ENCODE assay signal across 16 cellular contexts in the genomic region with DNA sequence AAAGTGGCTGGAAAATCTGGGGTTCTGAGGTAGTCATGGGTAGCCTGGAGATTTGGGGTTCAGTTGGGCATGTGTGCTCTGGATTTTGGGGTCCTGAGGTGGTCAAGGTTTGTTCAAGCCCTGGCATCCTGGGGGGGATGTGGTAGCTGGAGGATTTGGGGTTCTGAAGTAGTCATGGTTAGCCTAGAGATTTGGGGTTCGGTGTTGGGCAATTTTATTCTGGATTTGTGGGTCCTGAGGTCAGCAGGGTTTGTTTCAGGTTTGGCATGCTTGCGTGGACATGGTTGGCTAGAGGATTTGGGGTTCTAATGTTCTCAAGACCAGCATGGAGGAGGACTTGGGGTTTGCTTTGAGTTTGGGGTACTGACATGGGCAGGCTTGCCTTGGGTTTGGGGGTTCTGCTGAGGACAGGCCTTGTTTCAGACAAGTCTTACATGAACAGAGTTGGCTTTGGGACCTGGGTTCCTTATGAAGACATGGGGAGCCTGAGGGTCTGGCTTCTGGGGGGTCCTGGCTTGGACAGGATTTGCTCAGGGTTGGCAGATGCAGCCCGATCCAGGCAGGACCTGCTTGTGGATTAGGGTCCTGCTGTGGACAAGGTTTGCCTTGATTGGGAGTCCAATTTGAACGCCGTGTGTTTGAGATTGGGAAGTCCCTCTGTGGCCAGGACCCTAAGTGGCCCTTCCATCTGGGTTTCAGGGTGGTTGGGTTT. TPM values are rescaled to one million over a fixed set of nuclear protein-coding genes. Genes with fewer than 3 reads are reported as not detected.
DNase-seq lines count a peak whose midpoint lies in the region; ATAC-seq and TF ChIP-seq lines count a peak whose summit lies in the region.
"Had no signal": no experiment of that assay in that cellular context is flagged by ENCODE, and none has a peak within 500 bp of the region (broad histone marks: within the 10 kb centered on the region; RNA-seq: fewer than 3 reads in every experiment).

No MANE protein-coding gene starts in this region.

- no peak overlapping the region for H3K9ac ChIP-seq in HUES64 (ENCODE audit: low read depth, low read length)
- H3K9ac ChIP-seq in neuronal stem cell (ENCODE audit: low read depth, low read length, poor library complexity) = no peak overlapping the region

- 94% methylated on average over 5 of the region's 5 CpGs for WGBS in HUES64
- no CpG with 5 or more reads among the region's 5 CpGs for WGBS in neuronal stem cell (ENCODE audit: extremely low coverage in 2 of 2, insufficient read length in 2 of 2, insufficient replicate concordance in 1 of 2), 2 donors

- no peak overlapping the region for H3K4ac ChIP-seq in neuronal stem cell (ENCODE audit: low read length)

- no peak overlapping the region for H2BK5ac ChIP-seq in neuronal stem cell (ENCODE audit: low read length)

- CTCF ChIA-PET in Caco-2 (lab: Charles Lee) = no interaction called here

- no peak overlapping the region for H3K18ac ChIP-seq in neuronal stem cell (ENCODE audit: low read length)

- ATAC-seq in upper lobe of right lung = no peak
- ATAC-seq in GM18520 (IDR thresholded peaks at IDR 0.05; ENCODE audit: unreplicated experiment) = no peak
- ATAC-seq in GM21526 (IDR thresholded peaks at IDR 0.05; ENCODE audit: low FRiP score, unreplicated experiment) = no peak

- no peak overlapping the region for H3K23ac ChIP-seq in neuronal stem cell (ENCODE audit: low read depth, low read length, poor library complexity)

- no peak overlapping the region for H2BK12ac ChIP-seq in neuronal stem cell (ENCODE audit: low read length)

- no peak overlapping the region for H4K91ac ChIP-seq in neuronal stem cell (ENCODE audit: low read depth, low read length, poor library complexity)

- no peaks in the 10 kb centered on the region for H3K9me3 Mint-ChIP-seq in Caco-2 (ENCODE audit: unreplicated experiment)
- H3K9me3 Mint-ChIP-seq: memory B cell had no signal

- H3K36me3 ChIP-seq in Caco-2 (ENCODE audit: control insufficient read depth, insufficient read depth, low read length) (no peaks in the 10 kb centered on the region), HUES64 (ENCODE audit: insufficient read depth, low read length) (no peaks in the 10 kb centered on the region), neuronal stem cell (replicated peaks in 1 of 2; ENCODE audit: control insufficient read depth in 2 of 2, insufficient read depth in 2 of 2, low read length in 2 of 2) (no peaks in the 10 kb centered on the region), upper lobe of right lung (no peaks in the 10 kb centered on the region)
- H3K36me3 ChIP-seq: prostate gland had no signal

- peak overlapping the region; percentile 84 for H3K4me2 ChIP-seq in neuronal stem cell (ENCODE audit: insufficient read depth, low read length, poor library complexity, severe bottlenecking)

- DNase-seq in Caco-2 (no peak), fibroblast of pulmonary artery (ENCODE audit: low read depth) (no peak), neuronal stem cell (ENCODE audit: low spot score) (no peak), upper lobe of right lung (no peak)
- DNase-seq: activated effector memory CD4-positive, alpha-beta T cell treated with anti-CD3 and anti-CD28 coated beads, Interleukin-2, amount 50 U/mL, for 16 hours; effector CD8-positive, alpha-beta T cell; NCI-H774 had no signal

- no TSS peak for BruUV-seq in Caco-2 (replicated peaks; lab: Mats Ljungman, UMichigan)

- no peak overlapping the region for H2AK5ac ChIP-seq in neuronal stem cell (ENCODE audit: low read depth, low read length)

- H3K14ac ChIP-seq in neuronal stem cell (ENCODE audit: low read length) = no peak overlapping the region

- H3K4me1 Mint-ChIP-seq in Caco-2 (ENCODE audit: low read depth, unreplicated experiment) = peaks cover 13% of the 10 kb centered on the region

- H3K27ac Mint-ChIP-seq in Caco-2 (ENCODE audit: unreplicated experiment) = no peak overlapping the region
- H3K27ac Mint-ChIP-seq: memory B cell had no signal

- peaks cover 7% of the 10 kb centered on the region for H3K27me3 ChIP-seq in Caco-2 (replicated peaks; ENCODE audit: control insufficient read depth, insufficient read depth, low read length)
- H3K27me3 ChIP-seq in HUES64 (ENCODE audit: insufficient read depth, low read length) = peaks cover 48% of the 10 kb centered on the region
- peaks cover 2 to 88% (median 25%) of the 10 kb centered on the region in 3 experiments for H3K27me3 ChIP-seq in neuronal stem cell (ENCODE audit: control insufficient read depth in 3 of 3, insufficient read depth in 3 of 3, low read depth in 1 of 3, low read length in 3 of 3)
- H3K27me3 ChIP-seq in upper lobe of right lung = peaks cover 44% of the 10 kb centered on the region

- no peak overlapping the region for H2BK120ac ChIP-seq in neuronal stem cell (ENCODE audit: low read depth, low read length)

- H3K4me1 ChIP-seq in Caco-2 (peaks cover 4% of the 10 kb centered on the region; the same call in 1 of the 2 replicates), HUES64 (ENCODE audit: insufficient read depth, low read length) (peaks cover 12% of the 10 kb centered on the region), neuronal stem cell (ENCODE audit: control insufficient read depth in 2 of 2, insufficient read depth in 1 of 2, low read depth in 1 of 2, low read length in 2 of 2) (peaks cover 7% of the 10 kb centered on the region in 2 donors), upper lobe of right lung (peaks cover 3% of the 10 kb centered on the region)
- H3K4me1 ChIP-seq: prostate gland had no signal

- H2BK15ac ChIP-seq in neuronal stem cell (ENCODE audit: low read length) = no peak overlapping the region

- no peak overlapping the region for H3K4me3 ChIP-seq in Caco-2 (ENCODE audit: low read depth, low read length)
- H3K4me3 ChIP-seq in HUES64 (ENCODE audit: low read length) = peak overlapping the region; percentile 60
- H3K4me3 ChIP-seq in fibroblast of pulmonary artery (replicated peaks; ENCODE audit: low read depth, low read length) = peak overlapping the region; percentile 36
- no peak overlapping the region for H3K4me3 ChIP-seq in neuronal stem cell (ENCODE audit: low read length in 2 of 2)
- no peak overlapping the region for H3K4me3 ChIP-seq in upper lobe of right lung

- POLR2A ChIA-PET in Caco-2 (lab: Charles Lee) = no interaction called here

- peak overlapping the region; percentile 44 for H3K4me3 Mint-ChIP-seq in Caco-2 (ENCODE audit: unreplicated experiment)
- H3K4me3 Mint-ChIP-seq: memory B cell had no signal

- peaks cover 62% of the 10 kb centered on the region for H3K27me3 Mint-ChIP-seq in Caco-2 (ENCODE audit: insufficient read depth, unreplicated experiment)

- no peak overlapping the region for H4K8ac ChIP-seq in neuronal stem cell (ENCODE audit: low read depth, low read length)

- no peak for TF ChIP-seq CTCF in Caco-2 (IDR thresholded peaks at IDR 0.05; ENCODE audit: insufficient read depth in 1 of 2, low read depth in 1 of 2, low read length in 1 of 2, severe bottlenecking in 1 of 2, unreplicated experiment in 1 of 2)
- no peak for TF ChIP-seq CTCF in fibroblast of pulmonary artery (IDR thresholded peaks at IDR 0.05; ENCODE audit: low read length, missing control alignments)
- TF ChIP-seq CTCF in upper lobe of right lung (IDR thresholded peaks at IDR 0.05) = no peak

- no peaks in the 10 kb centered on the region for H3K9me3 ChIP-seq in Caco-2
- H3K9me3 ChIP-seq in HUES64 (ENCODE audit: insufficient read depth, low read depth, low read length) = no peaks in the 10 kb centered on the region
- H3K9me3 ChIP-seq in neuronal stem cell (replicated peaks in 1 of 2; ENCODE audit: control insufficient read depth in 2 of 2, insufficient read depth in 1 of 2, low read depth in 1 of 2, low read length in 2 of 2) = peaks cover 4 to 5% of the 10 kb centered on the region in 2 donors
- no peaks in the 10 kb centered on the region for H3K9me3 ChIP-seq in upper lobe of right lung
- H3K9me3 ChIP-seq: prostate gland had no signal

- intact Hi-C loops in Caco-2 (cut with micrococcal nuclease; ENCODE audit: unreplicated experiment) = no loop called here
- intact Hi-C loops in upper lobe of right lung (cut with DNase I) = no loop called here

- peaks cover 5% of the 10 kb centered on the region for H3K36me3 Mint-ChIP-seq in Caco-2 (ENCODE audit: insufficient read depth, unreplicated experiment)
- H3K36me3 Mint-ChIP-seq: memory B cell had no signal

- H3K79me1 ChIP-seq in neuronal stem cell (ENCODE audit: low read depth, low read length) = no peaks in the 10 kb centered on the region

- no peak overlapping the region for H3K27ac ChIP-seq in HUES64 (ENCODE audit: low read depth, low read length)
- no peak overlapping the region for H3K27ac ChIP-seq in neuronal stem cell (replicated peaks; ENCODE audit: low read length)
- no peak overlapping the region for H3K27ac ChIP-seq in upper lobe of right lung
- H3K27ac ChIP-seq: prostate gland had no signal

- no peak overlapping the region for H2AFZ ChIP-seq in neuronal stem cell (ENCODE audit: low read length)

RNA-seq across cellular contexts. Expression of a gene that starts 0.9 kb away (rescaled TPM):
- total RNA-seq in Caco-2 (2022) (not detected in 2 replicates), upper lobe of right lung (not detected)
- not detected for polyA plus RNA-seq in HUES64 (2013, experiment 1 of 2)
- polyA plus RNA-seq in HUES64 (2013, experiment 2 of 2) = not detected
- not detected for polyA plus RNA-seq in neuronal stem cell (2013, experiment 1 of 2)
- not detected for polyA plus RNA-seq in neuronal stem cell (2013, experiment 2 of 2)
- total RNA-seq: bronchial epithelial cell, fibroblast of villous mesenchyme, HT-29, RPMI7951 had no signal

Comparison
In these comparisons a context has a peak if more than half of its experiments do, and no peak if none do; other contexts are left out.
1. H3K4me3 ChIP-seq: peak in HUES64 (single experiment) and fibroblast of pulmonary artery (single experiment); none in Caco-2 (single experiment), neuronal stem cell (0 of 2) and upper lobe of right lung (single experiment).